Comparison of ENCODE assay signal across 8 cellular contexts in the genomic region with DNA sequence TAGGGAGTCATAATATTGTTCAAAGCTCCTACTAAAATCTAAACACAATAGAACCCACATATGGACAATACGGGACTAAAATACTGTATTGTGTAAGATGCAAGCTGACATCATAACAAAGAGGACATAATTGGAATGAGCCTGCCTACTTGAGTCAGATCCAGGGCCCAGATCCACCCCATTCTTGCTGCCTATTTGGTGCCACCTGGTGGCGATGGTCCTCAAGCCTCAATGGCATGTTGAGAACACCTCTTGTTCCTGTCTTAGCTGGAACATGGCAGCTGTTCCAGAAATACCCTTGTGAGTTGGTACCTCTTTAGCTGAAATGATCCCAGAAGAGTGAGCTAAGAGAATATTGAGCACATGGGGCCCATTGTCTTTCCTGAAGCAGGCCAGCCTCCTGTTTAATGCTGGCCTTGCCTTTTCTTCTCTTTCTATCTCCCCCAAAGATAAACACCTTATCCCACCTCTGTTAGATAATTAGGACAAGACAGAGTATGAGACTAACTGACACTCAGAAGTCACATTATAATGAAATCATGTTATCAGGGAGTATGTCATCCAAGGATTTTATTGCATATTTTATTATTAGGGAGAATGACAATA.
DNase-seq lines count a peak whose midpoint lies in the region; ATAC-seq and TF ChIP-seq lines count a peak whose summit lies in the region.

No MANE protein-coding gene starts in this region.

- no peaks in the 10 kb centered on the region for H3K36me3 Mint-ChIP-seq in WTC11

- intact Hi-C loops in right cardiac atrium (cut with DNase I) = loop anchor here in 1 of 4 donors (10.0 kb wide), 1 partner anchor 867 kb away; no protein-coding TSS in a partner anchor

- no peak overlapping the region for H3K27ac ChIP-seq in right cardiac atrium (ENCODE audit: low read length)

- no peaks in the 10 kb centered on the region for H3K27me3 Mint-ChIP-seq in WTC11 (ENCODE audit: low read depth)

- H3K4me1 ChIP-seq in right cardiac atrium (ENCODE audit: control insufficient read depth, insufficient read depth, low read length) = no peaks in the 10 kb centered on the region

- no peak overlapping the region for H3K4me3 ChIP-seq in right cardiac atrium (ENCODE audit: low read length)

- H3K27ac Mint-ChIP-seq in WTC11 = no peak overlapping the region

- ATAC-seq in GM18861 (IDR thresholded peaks at IDR 0.05; ENCODE audit: unreplicated experiment) (peak; percentile 80), HG03066 (IDR thresholded peaks at IDR 0.05; ENCODE audit: low read depth, unreplicated experiment) (peak; percentile 71), WTC11 (peak; percentile 99), right cardiac atrium (no peak), GM21528 (IDR thresholded peaks at IDR 0.05; ENCODE audit: low FRiP score, unreplicated experiment) (no peak)

- H3K27me3 ChIP-seq in right cardiac atrium (ENCODE audit: control insufficient read depth, insufficient read depth) = no peaks in the 10 kb centered on the region

- no peak overlapping the region for H3K4me3 Mint-ChIP-seq in WTC11

- H3K9me3 ChIP-seq in right cardiac atrium (ENCODE audit: control insufficient read depth, low read length) = no peaks in the 10 kb centered on the region

- DNase-seq in COLO829 (ENCODE audit: low spot score) (peak; percentile 69), NCI-H2081 treated with DMSO at 0.1 percent for 48 hours (lab: John Stamatoyannopoulos, UW) (peak; percentile 64), WTC11 (ENCODE audit: low spot score) (peak; percentile 88), right cardiac atrium (peak; percentile 38 to 65 (median 46))
- peak; percentile 58 for DNase-seq in stimulated activated CD4-positive, alpha-beta T cell treated with anti-CD3 and anti-CD28 coated beads, Interleukin-15, amount 100 ng/mL, for 24 hours

- 27% methylated on average over 2 of the region's 2 CpGs for WGBS in right cardiac atrium

- CTCF ChIA-PET in WTC11 (lab: Charles Lee) = interaction anchor here (0.6 to 2.6 kb wide), 27 partner anchors 12 to 858 kb away, joined by 3 to 20 read pairs (median 4); no protein-coding TSS in a partner anchor

- POLR2A ChIA-PET in WTC11 (lab: Charles Lee) = no interaction called here

- H3K9me3 Mint-ChIP-seq in WTC11 = no peaks in the 10 kb centered on the region

- no peaks in the 10 kb centered on the region for H3K4me1 Mint-ChIP-seq in WTC11

- peak; percentile 55; the same call in 1 of the 2 replicates for TF ChIP-seq CTCF in WTC11 (IDR thresholded peaks at IDR 0.05)

TF ChIP-seq in WTC11, 78 proteins besides CTCF, POLR2A, EP300 and RAD21 (continues in another document):
- TF ChIP-seq, protein P1, sequence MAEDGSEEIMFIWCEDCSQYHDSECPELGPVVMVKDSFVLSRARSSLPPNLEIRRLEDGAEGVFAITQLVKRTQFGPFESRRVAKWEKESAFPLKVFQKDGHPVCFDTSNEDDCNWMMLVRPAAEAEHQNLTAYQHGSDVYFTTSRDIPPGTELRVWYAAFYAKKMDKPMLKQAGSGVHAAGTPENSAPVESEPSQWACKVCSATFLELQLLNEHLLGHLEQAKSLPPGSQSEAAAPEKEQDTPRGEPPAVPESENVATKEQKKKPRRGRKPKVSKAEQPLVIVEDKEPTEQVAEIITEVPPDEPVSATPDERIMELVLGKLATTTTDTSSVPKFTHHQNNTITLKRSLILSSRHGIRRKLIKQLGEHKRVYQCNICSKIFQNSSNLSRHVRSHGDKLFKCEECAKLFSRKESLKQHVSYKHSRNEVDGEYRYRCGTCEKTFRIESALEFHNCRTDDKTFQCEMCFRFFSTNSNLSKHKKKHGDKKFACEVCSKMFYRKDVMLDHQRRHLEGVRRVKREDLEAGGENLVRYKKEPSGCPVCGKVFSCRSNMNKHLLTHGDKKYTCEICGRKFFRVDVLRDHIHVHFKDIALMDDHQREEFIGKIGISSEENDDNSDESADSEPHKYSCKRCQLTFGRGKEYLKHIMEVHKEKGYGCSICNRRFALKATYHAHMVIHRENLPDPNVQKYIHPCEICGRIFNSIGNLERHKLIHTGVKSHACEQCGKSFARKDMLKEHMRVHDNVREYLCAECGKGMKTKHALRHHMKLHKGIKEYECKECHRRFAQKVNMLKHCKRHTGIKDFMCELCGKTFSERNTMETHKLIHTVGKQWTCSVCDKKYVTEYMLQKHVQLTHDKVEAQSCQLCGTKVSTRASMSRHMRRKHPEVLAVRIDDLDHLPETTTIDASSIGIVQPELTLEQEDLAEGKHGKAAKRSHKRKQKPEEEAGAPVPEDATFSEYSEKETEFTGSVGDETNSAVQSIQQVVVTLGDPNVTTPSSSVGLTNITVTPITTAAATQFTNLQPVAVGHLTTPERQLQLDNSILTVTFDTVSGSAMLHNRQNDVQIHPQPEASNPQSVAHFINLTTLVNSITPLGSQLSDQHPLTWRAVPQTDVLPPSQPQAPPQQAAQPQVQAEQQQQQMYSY (CRISPR knock-in tag; IDR thresholded peaks at IDR 0.05) = no peak
- TF ChIP-seq SP1 (CRISPR knock-in tag; conservative IDR thresholded peaks at IDR 0.05) (no peak), ZNF138 (CRISPR knock-in tag; conservative IDR thresholded peaks at IDR 0.05) (no peak)
- TF ChIP-seq, protein P2, sequence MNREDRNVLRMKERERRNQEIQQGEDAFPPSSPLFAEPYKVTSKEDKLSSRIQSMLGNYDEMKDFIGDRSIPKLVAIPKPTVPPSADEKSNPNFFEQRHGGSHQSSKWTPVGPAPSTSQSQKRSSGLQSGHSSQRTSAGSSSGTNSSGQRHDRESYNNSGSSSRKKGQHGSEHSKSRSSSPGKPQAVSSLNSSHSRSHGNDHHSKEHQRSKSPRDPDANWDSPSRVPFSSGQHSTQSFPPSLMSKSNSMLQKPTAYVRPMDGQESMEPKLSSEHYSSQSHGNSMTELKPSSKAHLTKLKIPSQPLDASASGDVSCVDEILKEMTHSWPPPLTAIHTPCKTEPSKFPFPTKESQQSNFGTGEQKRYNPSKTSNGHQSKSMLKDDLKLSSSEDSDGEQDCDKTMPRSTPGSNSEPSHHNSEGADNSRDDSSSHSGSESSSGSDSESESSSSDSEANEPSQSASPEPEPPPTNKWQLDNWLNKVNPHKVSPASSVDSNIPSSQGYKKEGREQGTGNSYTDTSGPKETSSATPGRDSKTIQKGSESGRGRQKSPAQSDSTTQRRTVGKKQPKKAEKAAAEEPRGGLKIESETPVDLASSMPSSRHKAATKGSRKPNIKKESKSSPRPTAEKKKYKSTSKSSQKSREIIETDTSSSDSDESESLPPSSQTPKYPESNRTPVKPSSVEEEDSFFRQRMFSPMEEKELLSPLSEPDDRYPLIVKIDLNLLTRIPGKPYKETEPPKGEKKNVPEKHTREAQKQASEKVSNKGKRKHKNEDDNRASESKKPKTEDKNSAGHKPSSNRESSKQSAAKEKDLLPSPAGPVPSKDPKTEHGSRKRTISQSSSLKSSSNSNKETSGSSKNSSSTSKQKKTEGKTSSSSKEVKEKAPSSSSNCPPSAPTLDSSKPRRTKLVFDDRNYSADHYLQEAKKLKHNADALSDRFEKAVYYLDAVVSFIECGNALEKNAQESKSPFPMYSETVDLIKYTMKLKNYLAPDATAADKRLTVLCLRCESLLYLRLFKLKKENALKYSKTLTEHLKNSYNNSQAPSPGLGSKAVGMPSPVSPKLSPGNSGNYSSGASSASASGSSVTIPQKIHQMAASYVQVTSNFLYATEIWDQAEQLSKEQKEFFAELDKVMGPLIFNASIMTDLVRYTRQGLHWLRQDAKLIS (CRISPR knock-in tag; IDR thresholded peaks at IDR 0.05; ENCODE audit: borderline replicate concordance) = no peak
- TF ChIP-seq, protein P3, sequence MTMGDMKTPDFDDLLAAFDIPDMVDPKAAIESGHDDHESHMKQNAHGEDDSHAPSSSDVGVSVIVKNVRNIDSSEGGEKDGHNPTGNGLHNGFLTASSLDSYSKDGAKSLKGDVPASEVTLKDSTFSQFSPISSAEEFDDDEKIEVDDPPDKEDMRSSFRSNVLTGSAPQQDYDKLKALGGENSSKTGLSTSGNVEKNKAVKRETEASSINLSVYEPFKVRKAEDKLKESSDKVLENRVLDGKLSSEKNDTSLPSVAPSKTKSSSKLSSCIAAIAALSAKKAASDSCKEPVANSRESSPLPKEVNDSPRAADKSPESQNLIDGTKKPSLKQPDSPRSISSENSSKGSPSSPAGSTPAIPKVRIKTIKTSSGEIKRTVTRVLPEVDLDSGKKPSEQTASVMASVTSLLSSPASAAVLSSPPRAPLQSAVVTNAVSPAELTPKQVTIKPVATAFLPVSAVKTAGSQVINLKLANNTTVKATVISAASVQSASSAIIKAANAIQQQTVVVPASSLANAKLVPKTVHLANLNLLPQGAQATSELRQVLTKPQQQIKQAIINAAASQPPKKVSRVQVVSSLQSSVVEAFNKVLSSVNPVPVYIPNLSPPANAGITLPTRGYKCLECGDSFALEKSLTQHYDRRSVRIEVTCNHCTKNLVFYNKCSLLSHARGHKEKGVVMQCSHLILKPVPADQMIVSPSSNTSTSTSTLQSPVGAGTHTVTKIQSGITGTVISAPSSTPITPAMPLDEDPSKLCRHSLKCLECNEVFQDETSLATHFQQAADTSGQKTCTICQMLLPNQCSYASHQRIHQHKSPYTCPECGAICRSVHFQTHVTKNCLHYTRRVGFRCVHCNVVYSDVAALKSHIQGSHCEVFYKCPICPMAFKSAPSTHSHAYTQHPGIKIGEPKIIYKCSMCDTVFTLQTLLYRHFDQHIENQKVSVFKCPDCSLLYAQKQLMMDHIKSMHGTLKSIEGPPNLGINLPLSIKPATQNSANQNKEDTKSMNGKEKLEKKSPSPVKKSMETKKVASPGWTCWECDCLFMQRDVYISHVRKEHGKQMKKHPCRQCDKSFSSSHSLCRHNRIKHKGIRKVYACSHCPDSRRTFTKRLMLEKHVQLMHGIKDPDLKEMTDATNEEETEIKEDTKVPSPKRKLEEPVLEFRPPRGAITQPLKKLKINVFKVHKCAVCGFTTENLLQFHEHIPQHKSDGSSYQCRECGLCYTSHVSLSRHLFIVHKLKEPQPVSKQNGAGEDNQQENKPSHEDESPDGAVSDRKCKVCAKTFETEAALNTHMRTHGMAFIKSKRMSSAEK (CRISPR knock-in tag; IDR thresholded peaks at IDR 0.05; ENCODE audit: borderline replicate concordance) = no peak
- TF ChIP-seq, protein P4, sequence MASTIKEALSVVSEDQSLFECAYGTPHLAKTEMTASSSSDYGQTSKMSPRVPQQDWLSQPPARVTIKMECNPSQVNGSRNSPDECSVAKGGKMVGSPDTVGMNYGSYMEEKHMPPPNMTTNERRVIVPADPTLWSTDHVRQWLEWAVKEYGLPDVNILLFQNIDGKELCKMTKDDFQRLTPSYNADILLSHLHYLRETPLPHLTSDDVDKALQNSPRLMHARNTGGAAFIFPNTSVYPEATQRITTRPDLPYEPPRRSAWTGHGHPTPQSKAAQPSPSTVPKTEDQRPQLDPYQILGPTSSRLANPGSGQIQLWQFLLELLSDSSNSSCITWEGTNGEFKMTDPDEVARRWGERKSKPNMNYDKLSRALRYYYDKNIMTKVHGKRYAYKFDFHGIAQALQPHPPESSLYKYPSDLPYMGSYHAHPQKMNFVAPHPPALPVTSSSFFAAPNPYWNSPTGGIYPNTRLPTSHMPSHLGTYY (CRISPR knock-in tag; IDR thresholded peaks at IDR 0.05) = no peak

Comparison
In these comparisons a context has a peak if more than half of its experiments do, and no peak if none do; other contexts are left out.
1. ATAC-seq: peak in GM18861 (single experiment), HG03066 (single experiment) and WTC11 (single experiment); none in right cardiac atrium (0 of 2) and GM21528 (single experiment).
2. Peak in every context shown above with its lines, with median percentiles within 50 percentile points of each other: DNase-seq.